Comparison of ENCODE assay signal across 1 cellular context in the genomic region with DNA sequence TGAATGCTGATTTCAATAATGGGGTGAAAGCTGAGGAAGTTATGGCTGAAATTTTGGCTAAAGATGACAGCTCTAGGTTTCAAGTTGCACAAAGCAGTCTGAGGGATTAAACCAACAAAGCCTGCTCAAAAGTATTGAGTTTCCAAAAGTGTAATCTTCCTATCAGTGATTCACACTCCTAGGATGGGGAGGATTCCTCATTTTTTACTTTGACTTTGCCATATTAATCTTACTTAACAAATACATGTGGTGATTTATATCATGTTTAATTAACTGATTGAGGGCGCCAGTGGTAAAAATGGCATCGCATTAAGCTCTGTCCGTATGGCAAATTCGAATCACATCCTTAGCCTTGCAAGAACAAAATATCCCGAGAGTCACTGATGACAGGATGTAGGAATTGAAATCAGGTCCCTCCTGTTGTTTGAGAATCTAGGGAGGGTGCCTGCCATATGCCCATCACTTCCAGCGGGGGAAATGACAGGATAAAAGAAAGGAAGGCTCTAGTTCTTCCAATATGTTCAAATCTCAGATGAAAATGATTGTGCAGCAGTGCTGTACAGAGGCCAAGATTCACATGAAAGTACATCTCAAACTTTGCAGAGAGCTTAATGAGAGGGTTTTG.
TF ChIP-seq lines count a peak whose summit lies in the region.

No MANE protein-coding gene starts in this region.

TF ChIP-seq in IMR-90, 13 proteins besides CTCF, POLR2A, EP300 and RAD21:
- TF ChIP-seq, protein P1, sequence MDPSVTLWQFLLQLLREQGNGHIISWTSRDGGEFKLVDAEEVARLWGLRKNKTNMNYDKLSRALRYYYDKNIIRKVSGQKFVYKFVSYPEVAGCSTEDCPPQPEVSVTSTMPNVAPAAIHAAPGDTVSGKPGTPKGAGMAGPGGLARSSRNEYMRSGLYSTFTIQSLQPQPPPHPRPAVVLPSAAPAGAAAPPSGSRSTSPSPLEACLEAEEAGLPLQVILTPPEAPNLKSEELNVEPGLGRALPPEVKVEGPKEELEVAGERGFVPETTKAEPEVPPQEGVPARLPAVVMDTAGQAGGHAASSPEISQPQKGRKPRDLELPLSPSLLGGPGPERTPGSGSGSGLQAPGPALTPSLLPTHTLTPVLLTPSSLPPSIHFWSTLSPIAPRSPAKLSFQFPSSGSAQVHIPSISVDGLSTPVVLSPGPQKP (IDR thresholded peaks at IDR 0.05; ENCODE audit: borderline replicate concordance, low read depth, low read length) = no peak
- TF ChIP-seq MXI1 (IDR thresholded peaks at IDR 0.05; ENCODE audit: borderline replicate concordance, low read depth, low read length) = no peak
- TF ChIP-seq NFE2L2 (IDR thresholded peaks at IDR 0.05; ENCODE audit: low read depth, low read length) = no peak
- no peak for TF ChIP-seq BHLHE40 (IDR thresholded peaks at IDR 0.05; ENCODE audit: low read depth, low read length)
- no peak for TF ChIP-seq SMC3 (IDR thresholded peaks at IDR 0.05; ENCODE audit: low read depth, low read length)
- TF ChIP-seq RCOR1 (IDR thresholded peaks at IDR 0.05; ENCODE audit: insufficient replicate concordance, low read length) = no peak
- TF ChIP-seq CHD1 (IDR thresholded peaks at IDR 0.05; ENCODE audit: low read depth, low read length) = no peak
- no peak for TF ChIP-seq FOS (IDR thresholded peaks at IDR 0.05; ENCODE audit: low read depth, low read length)
- no peak for TF ChIP-seq MAFK (IDR thresholded peaks at IDR 0.05; ENCODE audit: low read depth, low read length)
- no peak for TF ChIP-seq MAZ (IDR thresholded peaks at IDR 0.05; ENCODE audit: borderline replicate concordance, low read depth, low read length)
- TF ChIP-seq, protein P2, sequence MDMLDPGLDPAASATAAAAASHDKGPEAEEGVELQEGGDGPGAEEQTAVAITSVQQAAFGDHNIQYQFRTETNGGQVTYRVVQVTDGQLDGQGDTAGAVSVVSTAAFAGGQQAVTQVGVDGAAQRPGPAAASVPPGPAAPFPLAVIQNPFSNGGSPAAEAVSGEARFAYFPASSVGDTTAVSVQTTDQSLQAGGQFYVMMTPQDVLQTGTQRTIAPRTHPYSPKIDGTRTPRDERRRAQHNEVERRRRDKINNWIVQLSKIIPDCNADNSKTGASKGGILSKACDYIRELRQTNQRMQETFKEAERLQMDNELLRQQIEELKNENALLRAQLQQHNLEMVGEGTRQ (IDR thresholded peaks at IDR 0.05; ENCODE audit: low read depth, low read length) = no peak
- TF ChIP-seq CEBPB (IDR thresholded peaks at IDR 0.05; ENCODE audit: low read depth, low read length) = no peak
- no peak for TF ChIP-seq RFX5 (IDR thresholded peaks at IDR 0.05; ENCODE audit: low read depth, low read length)
